1 cellular context compared by ENCODE assay signal in the genomic region with DNA sequence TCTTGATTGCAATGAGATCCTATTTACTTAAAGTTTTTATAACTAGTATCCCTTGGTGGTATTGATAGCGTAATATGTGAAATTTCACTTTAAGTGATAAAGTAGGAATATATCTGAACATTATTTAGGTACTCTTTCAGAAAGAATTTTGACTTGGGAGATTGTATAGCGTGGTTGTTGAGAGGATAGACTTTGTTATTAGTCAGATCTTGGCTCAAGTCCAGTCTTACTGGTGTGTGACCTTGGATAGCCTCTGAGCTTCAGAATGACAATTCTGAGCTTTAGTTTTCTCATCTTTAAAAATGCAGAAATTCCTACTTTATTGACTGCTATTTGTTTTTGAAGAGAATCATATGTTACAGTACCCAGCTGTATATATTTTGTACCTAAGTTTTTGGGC.
A peak's percentile ranks its signal among the peaks of the same experiment; 100 is the strongest.
TF ChIP-seq lines count a peak whose summit lies in the region.

No MANE protein-coding gene starts in this region.

TF ChIP-seq in K562, 482 proteins besides CTCF, POLR2A, EP300 and RAD21 (continued from another document and continues in another):
- TF ChIP-seq, protein P1, sequence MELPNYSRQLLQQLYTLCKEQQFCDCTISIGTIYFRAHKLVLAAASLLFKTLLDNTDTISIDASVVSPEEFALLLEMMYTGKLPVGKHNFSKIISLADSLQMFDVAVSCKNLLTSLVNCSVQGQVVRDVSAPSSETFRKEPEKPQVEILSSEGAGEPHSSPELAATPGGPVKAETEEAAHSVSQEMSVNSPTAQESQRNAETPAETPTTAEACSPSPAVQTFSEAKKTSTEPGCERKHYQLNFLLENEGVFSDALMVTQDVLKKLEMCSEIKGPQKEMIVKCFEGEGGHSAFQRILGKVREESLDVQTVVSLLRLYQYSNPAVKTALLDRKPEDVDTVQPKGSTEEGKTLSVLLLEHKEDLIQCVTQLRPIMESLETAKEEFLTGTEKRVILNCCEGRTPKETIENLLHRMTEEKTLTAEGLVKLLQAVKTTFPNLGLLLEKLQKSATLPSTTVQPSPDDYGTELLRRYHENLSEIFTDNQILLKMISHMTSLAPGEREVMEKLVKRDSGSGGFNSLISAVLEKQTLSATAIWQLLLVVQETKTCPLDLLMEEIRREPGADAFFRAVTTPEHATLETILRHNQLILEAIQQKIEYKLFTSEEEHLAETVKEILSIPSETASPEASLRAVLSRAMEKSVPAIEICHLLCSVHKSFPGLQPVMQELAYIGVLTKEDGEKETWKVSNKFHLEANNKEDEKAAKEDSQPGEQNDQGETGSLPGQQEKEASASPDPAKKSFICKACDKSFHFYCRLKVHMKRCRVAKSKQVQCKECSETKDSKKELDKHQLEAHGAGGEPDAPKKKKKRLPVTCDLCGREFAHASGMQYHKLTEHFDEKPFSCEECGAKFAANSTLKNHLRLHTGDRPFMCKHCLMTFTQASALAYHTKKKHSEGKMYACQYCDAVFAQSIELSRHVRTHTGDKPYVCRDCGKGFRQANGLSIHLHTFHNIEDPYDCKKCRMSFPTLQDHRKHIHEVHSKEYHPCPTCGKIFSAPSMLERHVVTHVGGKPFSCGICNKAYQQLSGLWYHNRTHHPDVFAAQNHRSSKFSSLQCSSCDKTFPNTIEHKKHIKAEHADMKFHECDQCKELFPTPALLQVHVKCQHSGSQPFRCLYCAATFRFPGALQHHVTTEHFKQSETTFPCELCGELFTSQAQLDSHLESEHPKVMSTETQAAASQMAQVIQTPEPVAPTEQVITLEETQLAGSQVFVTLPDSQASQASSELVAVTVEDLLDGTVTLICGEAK (IDR thresholded peaks at IDR 0.05): no peak
- TF ChIP-seq, protein P1 (CRISPR knock-in tag; IDR thresholded peaks at IDR 0.05): no peak
- TF ChIP-seq SMARCE1 (IDR thresholded peaks at IDR 0.05) (peak; percentile 68), SRSF9 (IDR thresholded peaks at IDR 0.05; ENCODE audit: borderline replicate concordance, low read depth, low read length) (no peak), DPF2 (IDR thresholded peaks at IDR 0.05) (peak; percentile 67), JUND (IDR thresholded peaks at IDR 0.05; ENCODE audit: borderline replicate concordance, low read depth, low read length) (peak; percentile 80; the same call in 1 of the 2 replicates), JUND (tag; IDR thresholded peaks at IDR 0.05; ENCODE audit: borderline replicate concordance, low read depth, low read length) (peak; percentile 85; the same call in 2 of the 3 replicates), ATF1 (CRISPR knock-in tag; IDR thresholded peaks at IDR 0.05) (no peak), ATF1 (tag; IDR thresholded peaks at IDR 0.05) (no peak), NR2F6 (CRISPR knock-in tag; IDR thresholded peaks at IDR 0.05) (no peak), THRAP3 (IDR thresholded peaks at IDR 0.05; ENCODE audit: borderline replicate concordance) (no peak), NBN (IDR thresholded peaks at IDR 0.05; ENCODE audit: low read depth) (peak; percentile 25; the same call in 1 of the 2 replicates), ZNF143 (CRISPR knock-in tag; IDR thresholded peaks at IDR 0.05) (no peak), FOSL1 (tag; conservative IDR thresholded peaks at IDR 0.05) (peak; percentile 83), HSF4 (CRISPR knock-in tag; IDR thresholded peaks at IDR 0.05; ENCODE audit: borderline replicate concordance) (no peak)
- TF ChIP-seq, protein P2, sequence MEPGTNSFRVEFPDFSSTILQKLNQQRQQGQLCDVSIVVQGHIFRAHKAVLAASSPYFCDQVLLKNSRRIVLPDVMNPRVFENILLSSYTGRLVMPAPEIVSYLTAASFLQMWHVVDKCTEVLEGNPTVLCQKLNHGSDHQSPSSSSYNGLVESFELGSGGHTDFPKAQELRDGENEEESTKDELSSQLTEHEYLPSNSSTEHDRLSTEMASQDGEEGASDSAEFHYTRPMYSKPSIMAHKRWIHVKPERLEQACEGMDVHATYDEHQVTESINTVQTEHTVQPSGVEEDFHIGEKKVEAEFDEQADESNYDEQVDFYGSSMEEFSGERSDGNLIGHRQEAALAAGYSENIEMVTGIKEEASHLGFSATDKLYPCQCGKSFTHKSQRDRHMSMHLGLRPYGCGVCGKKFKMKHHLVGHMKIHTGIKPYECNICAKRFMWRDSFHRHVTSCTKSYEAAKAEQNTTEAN (CRISPR knock-in tag; IDR thresholded peaks at IDR 0.05): no peak
- TF ChIP-seq, protein P3, sequence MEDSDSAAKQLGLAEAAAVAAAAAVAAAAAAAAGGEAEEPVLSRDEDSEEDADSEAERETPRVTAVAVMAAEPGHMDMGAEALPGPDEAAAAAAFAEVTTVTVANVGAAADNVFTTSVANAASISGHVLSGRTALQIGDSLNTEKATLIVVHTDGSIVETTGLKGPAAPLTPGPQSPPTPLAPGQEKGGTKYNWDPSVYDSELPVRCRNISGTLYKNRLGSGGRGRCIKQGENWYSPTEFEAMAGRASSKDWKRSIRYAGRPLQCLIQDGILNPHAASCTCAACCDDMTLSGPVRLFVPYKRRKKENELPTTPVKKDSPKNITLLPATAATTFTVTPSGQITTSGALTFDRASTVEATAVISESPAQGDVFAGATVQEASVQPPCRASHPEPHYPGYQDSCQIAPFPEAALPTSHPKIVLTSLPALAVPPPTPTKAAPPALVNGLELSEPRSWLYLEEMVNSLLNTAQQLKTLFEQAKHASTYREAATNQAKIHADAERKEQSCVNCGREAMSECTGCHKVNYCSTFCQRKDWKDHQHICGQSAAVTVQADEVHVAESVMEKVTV (CRISPR knock-in tag; IDR thresholded peaks at IDR 0.05): no peak
- TF ChIP-seq, protein P4, sequence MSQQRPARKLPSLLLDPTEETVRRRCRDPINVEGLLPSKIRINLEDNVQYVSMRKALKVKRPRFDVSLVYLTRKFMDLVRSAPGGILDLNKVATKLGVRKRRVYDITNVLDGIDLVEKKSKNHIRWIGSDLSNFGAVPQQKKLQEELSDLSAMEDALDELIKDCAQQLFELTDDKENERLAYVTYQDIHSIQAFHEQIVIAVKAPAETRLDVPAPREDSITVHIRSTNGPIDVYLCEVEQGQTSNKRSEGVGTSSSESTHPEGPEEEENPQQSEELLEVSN (IDR thresholded peaks at IDR 0.05; ENCODE audit: borderline replicate concordance in 1 of 2, extremely low read depth in 1 of 2, insufficient read depth in 1 of 2, insufficient read length in 1 of 2, low read depth in 1 of 2, low read length in 1 of 2, poor library complexity in 1 of 2, severe bottlenecking in 1 of 2): no peak
- TF ChIP-seq, protein P5, sequence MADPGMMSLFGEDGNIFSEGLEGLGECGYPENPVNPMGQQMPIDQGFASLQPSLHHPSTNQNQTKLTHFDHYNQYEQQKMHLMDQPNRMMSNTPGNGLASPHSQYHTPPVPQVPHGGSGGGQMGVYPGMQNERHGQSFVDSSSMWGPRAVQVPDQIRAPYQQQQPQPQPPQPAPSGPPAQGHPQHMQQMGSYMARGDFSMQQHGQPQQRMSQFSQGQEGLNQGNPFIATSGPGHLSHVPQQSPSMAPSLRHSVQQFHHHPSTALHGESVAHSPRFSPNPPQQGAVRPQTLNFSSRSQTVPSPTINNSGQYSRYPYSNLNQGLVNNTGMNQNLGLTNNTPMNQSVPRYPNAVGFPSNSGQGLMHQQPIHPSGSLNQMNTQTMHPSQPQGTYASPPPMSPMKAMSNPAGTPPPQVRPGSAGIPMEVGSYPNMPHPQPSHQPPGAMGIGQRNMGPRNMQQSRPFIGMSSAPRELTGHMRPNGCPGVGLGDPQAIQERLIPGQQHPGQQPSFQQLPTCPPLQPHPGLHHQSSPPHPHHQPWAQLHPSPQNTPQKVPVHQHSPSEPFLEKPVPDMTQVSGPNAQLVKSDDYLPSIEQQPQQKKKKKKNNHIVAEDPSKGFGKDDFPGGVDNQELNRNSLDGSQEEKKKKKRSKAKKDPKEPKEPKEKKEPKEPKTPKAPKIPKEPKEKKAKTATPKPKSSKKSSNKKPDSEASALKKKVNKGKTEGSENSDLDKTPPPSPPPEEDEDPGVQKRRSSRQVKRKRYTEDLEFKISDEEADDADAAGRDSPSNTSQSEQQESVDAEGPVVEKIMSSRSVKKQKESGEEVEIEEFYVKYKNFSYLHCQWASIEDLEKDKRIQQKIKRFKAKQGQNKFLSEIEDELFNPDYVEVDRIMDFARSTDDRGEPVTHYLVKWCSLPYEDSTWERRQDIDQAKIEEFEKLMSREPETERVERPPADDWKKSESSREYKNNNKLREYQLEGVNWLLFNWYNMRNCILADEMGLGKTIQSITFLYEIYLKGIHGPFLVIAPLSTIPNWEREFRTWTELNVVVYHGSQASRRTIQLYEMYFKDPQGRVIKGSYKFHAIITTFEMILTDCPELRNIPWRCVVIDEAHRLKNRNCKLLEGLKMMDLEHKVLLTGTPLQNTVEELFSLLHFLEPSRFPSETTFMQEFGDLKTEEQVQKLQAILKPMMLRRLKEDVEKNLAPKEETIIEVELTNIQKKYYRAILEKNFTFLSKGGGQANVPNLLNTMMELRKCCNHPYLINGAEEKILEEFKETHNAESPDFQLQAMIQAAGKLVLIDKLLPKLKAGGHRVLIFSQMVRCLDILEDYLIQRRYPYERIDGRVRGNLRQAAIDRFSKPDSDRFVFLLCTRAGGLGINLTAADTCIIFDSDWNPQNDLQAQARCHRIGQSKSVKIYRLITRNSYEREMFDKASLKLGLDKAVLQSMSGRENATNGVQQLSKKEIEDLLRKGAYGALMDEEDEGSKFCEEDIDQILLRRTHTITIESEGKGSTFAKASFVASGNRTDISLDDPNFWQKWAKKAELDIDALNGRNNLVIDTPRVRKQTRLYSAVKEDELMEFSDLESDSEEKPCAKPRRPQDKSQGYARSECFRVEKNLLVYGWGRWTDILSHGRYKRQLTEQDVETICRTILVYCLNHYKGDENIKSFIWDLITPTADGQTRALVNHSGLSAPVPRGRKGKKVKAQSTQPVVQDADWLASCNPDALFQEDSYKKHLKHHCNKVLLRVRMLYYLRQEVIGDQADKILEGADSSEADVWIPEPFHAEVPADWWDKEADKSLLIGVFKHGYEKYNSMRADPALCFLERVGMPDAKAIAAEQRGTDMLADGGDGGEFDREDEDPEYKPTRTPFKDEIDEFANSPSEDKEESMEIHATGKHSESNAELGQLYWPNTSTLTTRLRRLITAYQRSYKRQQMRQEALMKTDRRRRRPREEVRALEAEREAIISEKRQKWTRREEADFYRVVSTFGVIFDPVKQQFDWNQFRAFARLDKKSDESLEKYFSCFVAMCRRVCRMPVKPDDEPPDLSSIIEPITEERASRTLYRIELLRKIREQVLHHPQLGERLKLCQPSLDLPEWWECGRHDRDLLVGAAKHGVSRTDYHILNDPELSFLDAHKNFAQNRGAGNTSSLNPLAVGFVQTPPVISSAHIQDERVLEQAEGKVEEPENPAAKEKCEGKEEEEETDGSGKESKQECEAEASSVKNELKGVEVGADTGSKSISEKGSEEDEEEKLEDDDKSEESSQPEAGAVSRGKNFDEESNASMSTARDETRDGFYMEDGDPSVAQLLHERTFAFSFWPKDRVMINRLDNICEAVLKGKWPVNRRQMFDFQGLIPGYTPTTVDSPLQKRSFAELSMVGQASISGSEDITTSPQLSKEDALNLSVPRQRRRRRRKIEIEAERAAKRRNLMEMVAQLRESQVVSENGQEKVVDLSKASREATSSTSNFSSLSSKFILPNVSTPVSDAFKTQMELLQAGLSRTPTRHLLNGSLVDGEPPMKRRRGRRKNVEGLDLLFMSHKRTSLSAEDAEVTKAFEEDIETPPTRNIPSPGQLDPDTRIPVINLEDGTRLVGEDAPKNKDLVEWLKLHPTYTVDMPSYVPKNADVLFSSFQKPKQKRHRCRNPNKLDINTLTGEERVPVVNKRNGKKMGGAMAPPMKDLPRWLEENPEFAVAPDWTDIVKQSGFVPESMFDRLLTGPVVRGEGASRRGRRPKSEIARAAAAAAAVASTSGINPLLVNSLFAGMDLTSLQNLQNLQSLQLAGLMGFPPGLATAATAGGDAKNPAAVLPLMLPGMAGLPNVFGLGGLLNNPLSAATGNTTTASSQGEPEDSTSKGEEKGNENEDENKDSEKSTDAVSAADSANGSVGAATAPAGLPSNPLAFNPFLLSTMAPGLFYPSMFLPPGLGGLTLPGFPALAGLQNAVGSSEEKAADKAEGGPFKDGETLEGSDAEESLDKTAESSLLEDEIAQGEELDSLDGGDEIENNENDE (IDR thresholded peaks at IDR 0.05; ENCODE audit: low read depth, low read length): no peak
- TF ChIP-seq, protein P6, sequence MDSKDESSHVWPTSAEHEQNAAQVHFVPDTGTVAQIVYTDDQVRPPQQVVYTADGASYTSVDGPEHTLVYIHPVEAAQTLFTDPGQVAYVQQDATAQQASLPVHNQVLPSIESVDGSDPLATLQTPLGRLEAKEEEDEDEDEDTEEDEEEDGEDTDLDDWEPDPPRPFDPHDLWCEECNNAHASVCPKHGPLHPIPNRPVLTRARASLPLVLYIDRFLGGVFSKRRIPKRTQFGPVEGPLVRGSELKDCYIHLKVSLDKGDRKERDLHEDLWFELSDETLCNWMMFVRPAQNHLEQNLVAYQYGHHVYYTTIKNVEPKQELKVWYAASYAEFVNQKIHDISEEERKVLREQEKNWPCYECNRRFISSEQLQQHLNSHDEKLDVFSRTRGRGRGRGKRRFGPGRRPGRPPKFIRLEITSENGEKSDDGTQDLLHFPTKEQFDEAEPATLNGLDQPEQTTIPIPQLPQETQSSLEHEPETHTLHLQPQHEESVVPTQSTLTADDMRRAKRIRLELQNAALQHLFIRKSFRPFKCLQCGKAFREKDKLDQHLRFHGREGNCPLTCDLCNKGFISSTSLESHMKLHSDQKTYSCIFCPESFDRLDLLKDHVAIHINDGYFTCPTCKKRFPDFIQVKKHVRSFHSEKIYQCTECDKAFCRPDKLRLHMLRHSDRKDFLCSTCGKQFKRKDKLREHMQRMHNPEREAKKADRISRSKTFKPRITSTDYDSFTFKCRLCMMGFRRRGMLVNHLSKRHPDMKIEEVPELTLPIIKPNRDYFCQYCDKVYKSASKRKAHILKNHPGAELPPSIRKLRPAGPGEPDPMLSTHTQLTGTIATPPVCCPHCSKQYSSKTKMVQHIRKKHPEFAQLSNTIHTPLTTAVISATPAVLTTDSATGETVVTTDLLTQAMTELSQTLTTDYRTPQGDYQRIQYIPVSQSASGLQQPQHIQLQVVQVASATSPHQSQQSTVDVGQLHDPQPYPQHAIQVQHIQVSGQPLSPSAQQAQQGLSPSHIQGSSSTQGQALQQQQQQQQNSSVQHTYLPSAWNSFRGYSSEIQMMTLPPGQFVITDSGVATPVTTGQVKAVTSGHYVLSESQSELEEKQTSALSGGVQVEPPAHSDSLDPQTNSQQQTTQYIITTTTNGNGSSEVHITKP (IDR thresholded peaks at IDR 0.05; ENCODE audit: partially characterized antibody): peak; percentile 56
